15 cellular contexts compared by ENCODE assay signal in the genomic region with DNA sequence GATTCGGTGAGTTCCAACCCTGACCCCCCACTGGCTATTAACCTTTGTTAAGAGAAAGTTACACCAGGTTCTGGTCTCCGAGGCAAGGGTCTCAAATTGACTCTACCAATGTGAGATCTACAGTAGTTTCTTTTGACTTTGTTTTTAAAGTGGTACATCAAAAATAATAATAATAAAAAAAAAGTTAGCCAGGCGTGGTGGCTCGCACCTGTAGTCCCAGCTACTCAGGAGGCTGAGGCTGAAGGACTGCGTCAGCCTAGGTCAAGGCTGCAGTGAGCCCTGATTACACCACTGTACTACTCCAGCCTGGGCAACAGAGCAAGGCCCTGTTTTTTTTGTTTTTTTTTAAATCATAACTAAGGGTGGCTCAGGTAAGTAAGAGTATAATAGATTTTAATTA. TPM values are rescaled to one million over a fixed set of nuclear protein-coding genes. Genes with fewer than 3 reads are reported as not detected.
DNase-seq lines count a peak whose midpoint lies in the region; ATAC-seq, FAIRE-seq and TF ChIP-seq lines count a peak whose summit lies in the region.
"Had no signal": no experiment of that assay in that cellular context is flagged by ENCODE, and none has a peak within 500 bp of the region (broad histone marks: within the 10 kb centered on the region; RNA-seq: fewer than 3 reads in every experiment).

No MANE protein-coding gene starts in this region.

- H3K9me3 ChIP-seq in esophagus (ENCODE audit: control insufficient read depth in 2 of 2, insufficient read depth in 1 of 2, low read depth in 1 of 2, low read length in 1 of 2): no peaks in the 10 kb centered on the region
- H3K9me3 ChIP-seq in naive thymus-derived CD4-positive, alpha-beta T cell (ENCODE audit: control insufficient read depth in 2 of 3, low read length in 3 of 3): no peaks in the 10 kb centered on the region
- no peaks in the 10 kb centered on the region for H3K9me3 ChIP-seq in tibial nerve

- no peaks in the 10 kb centered on the region for H3K27me3 Mint-ChIP-seq in activated CD4-positive, alpha-beta T cell treated with anti-CD3 and anti-CD28 coated beads, Interleukin-2, amount 10 ng/mL, durations not matched to agents 24 days and 14 days
- peaks cover 0 to 4% (median 0%) of the 10 kb centered on the region in 5 donors for H3K27me3 Mint-ChIP-seq in naive thymus-derived CD4-positive, alpha-beta T cell
- H3K27me3 Mint-ChIP-seq: dendritic cell treated with granulocyte-macrophage colony-stimulating factor and Interleukin-4, amounts not matched to agents 40 ng/mL and 50 ng/mL, for 4 days had no signal

- 82 to 88% methylated on average over 5 of the region's 5 CpGs for WGBS in esophagus, 2 donors
- WGBS in tibial nerve, 2 donors: 68 to 80% methylated on average over 5 of the region's 5 CpGs

- H3K27me3 ChIP-seq in esophagus (ENCODE audit: control insufficient read depth in 1 of 2, insufficient read depth in 2 of 2, low read length in 2 of 2) (no peaks in the 10 kb centered on the region), tibial nerve (no peaks in the 10 kb centered on the region)
- H3K27me3 ChIP-seq in naive thymus-derived CD4-positive, alpha-beta T cell (ENCODE audit: control insufficient read depth in 2 of 2, insufficient read depth in 2 of 2, low read length in 2 of 2): no peaks in the 10 kb centered on the region

- POLR2A ChIA-PET in naive thymus-derived CD4-positive, alpha-beta T cell (lab: Charles Lee): interaction anchor here (0.9 to 3.9 kb wide), 8 partner anchors 10 to 151 kb away, joined by 3 to 21 read pairs (median 10); no protein-coding TSS in a partner anchor

- H3K4me1 Mint-ChIP-seq in activated CD4-positive, alpha-beta T cell treated with anti-CD3 and anti-CD28 coated beads, Interleukin-2, amount 10 ng/mL, durations not matched to agents 24 days and 14 days: peaks cover 43% of the 10 kb centered on the region
- H3K4me1 Mint-ChIP-seq in naive thymus-derived CD4-positive, alpha-beta T cell: peaks cover 8 to 59% (median 32%) of the 10 kb centered on the region in 7 donors

- no peak for TF ChIP-seq CTCF in tibial nerve (IDR thresholded peaks at IDR 0.05)

- H3K36me3 ChIP-seq in esophagus (ENCODE audit: control insufficient read depth in 2 of 2, insufficient read depth in 2 of 2, low read length in 1 of 2) (no peaks in the 10 kb centered on the region), tibial nerve (peaks cover 0 to 11% (median 0%) of the 10 kb centered on the region in 3 donors)
- peaks cover 0 to 14% (median 0%) of the 10 kb centered on the region in 3 experiments for H3K36me3 ChIP-seq in naive thymus-derived CD4-positive, alpha-beta T cell (ENCODE audit: control insufficient read depth in 2 of 3, insufficient read depth in 3 of 3, low read length in 3 of 3)

- CTCF ChIA-PET in naive thymus-derived CD4-positive, alpha-beta T cell (lab: Charles Lee): no interaction called here

- peak overlapping the region; percentile 70 to 100 for H3K27ac ChIP-seq in esophagus (ENCODE audit: low read depth in 2 of 2, low read length in 1 of 2)
- H3K27ac ChIP-seq in naive thymus-derived CD4-positive, alpha-beta T cell (ENCODE audit: low read depth, low read length): peak overlapping the region; percentile 99
- peak overlapping the region; percentile 100 for H3K27ac ChIP-seq in tibial nerve

- intact Hi-C loops in activated CD4-positive, alpha-beta T cell treated with anti-CD3 and anti-CD28 coated beads, Interleukin-2, amount 10 ng/mL, durations not matched to agents 24 days and 14 days (cut with micrococcal nuclease): loop anchor here (5.0 to 10.0 kb wide), 6 partner anchors 593 to 1949 kb away; a partner anchor contains a TSS
- intact Hi-C loops in naive thymus-derived CD4-positive, alpha-beta T cell (cut with micrococcal nuclease): loop anchor here (5.0 to 10.0 kb wide), 3 partner anchors 591 to 1382 kb away; a partner anchor contains a TSS

- FAIRE-seq in GM12891 (lab: Jason Lieb, UNC): no peak
- FAIRE-seq: TTC549 had no signal

- no peak for ATAC-seq in naive thymus-derived CD4-positive, alpha-beta T cell
- ATAC-seq: left lobe of liver; stimulated activated naive CD8-positive, alpha-beta T cell treated with anti-CD3 and anti-CD28 coated beads, Interleukin-15, Interleukin-2, amounts not matched to agents 100 U/mL and 50 U/mL, for 24 hours had no signal

- no peak for DNase-seq in activated CD4-positive, alpha-beta T cell treated with anti-CD3 and anti-CD28 coated beads, Interleukin-2, amount 10 ng/mL, durations not matched to agents 24 days and 14 days
- DNase-seq in activated CD4-positive, alpha-beta T cell treated with anti-CD3 and anti-CD28 coated beads for 48 hours: no peak
- DNase-seq in naive thymus-derived CD4-positive, alpha-beta T cell: no peak
- DNase-seq in tibial nerve (ENCODE audit: low spot score in 2 of 2) (no peak), NCI-H2227 treated with DMSO at 0.1 percent for 48 hours (lab: John Stamatoyannopoulos, UW) (no peak), GM12891 (ENCODE audit: insufficient read length, low spot score) (no peak)
- no peak for DNase-seq in stimulated activated CD4-positive, alpha-beta T cell treated with anti-CD3 and anti-CD28 coated beads, Interleukin-4, amount 100 ng/mL, for 4 hours
- DNase-seq: 8988T; NCI-H1417 treated with DMSO at 0.1 percent for 48 hours; occipital lobe; stimulated activated naive CD8-positive, alpha-beta T cell treated with anti-CD3 and anti-CD28 coated beads, Interleukin-15, Interleukin-2, amounts not matched to agents 100 U/mL and 50 U/mL, for 24 hours had no signal

- no peak overlapping the region for H3K27ac Mint-ChIP-seq in activated CD4-positive, alpha-beta T cell treated with anti-CD3 and anti-CD28 coated beads, Interleukin-2, amount 10 ng/mL, durations not matched to agents 24 days and 14 days
- peak overlapping the region in 8 of 9 donors; percentile 63 to 100 (median 99) for H3K27ac Mint-ChIP-seq in naive thymus-derived CD4-positive, alpha-beta T cell

- H3K4me1 ChIP-seq in esophagus (ENCODE audit: control insufficient read depth in 2 of 2, insufficient read depth in 2 of 2, low read length in 1 of 2): no peaks in the 10 kb centered on the region
- peaks cover 32% of the 10 kb centered on the region in 2 donors for H3K4me1 ChIP-seq in naive thymus-derived CD4-positive, alpha-beta T cell (ENCODE audit: control insufficient read depth in 2 of 2, insufficient read depth in 2 of 2, low read length in 2 of 2)
- peaks cover 0 to 42% (median 27%) of the 10 kb centered on the region in 4 donors for H3K4me1 ChIP-seq in tibial nerve

- no peaks in the 10 kb centered on the region for H3K9me3 Mint-ChIP-seq in activated CD4-positive, alpha-beta T cell treated with anti-CD3 and anti-CD28 coated beads, Interleukin-2, amount 10 ng/mL, durations not matched to agents 24 days and 14 days
- peaks cover 0 to 14% (median 0%) of the 10 kb centered on the region in 11 donors for H3K9me3 Mint-ChIP-seq in naive thymus-derived CD4-positive, alpha-beta T cell
- H3K9me3 Mint-ChIP-seq: dendritic cell treated with granulocyte-macrophage colony-stimulating factor and Interleukin-4, amounts not matched to agents 40 ng/mL and 50 ng/mL, for 4 days had no signal

- no peak for TF ChIP-seq EP300 in tibial nerve (IDR thresholded peaks at IDR 0.05)

- H3K36me3 Mint-ChIP-seq in activated CD4-positive, alpha-beta T cell treated with anti-CD3 and anti-CD28 coated beads, Interleukin-2, amount 10 ng/mL, durations not matched to agents 24 days and 14 days (ENCODE audit: low read depth): peaks cover 11% of the 10 kb centered on the region
- H3K36me3 Mint-ChIP-seq in naive thymus-derived CD4-positive, alpha-beta T cell: peaks cover 0 to 7% (median 3%) of the 10 kb centered on the region in 5 donors

- H3K4me3 ChIP-seq in esophagus (ENCODE audit: low read depth in 1 of 2, low read length in 2 of 2) (no peak overlapping the region), tibial nerve (peak overlapping the region; percentile 49 to 96 (median 92))
- H3K4me3 ChIP-seq in naive thymus-derived CD4-positive, alpha-beta T cell (ENCODE audit: low read length): no peak overlapping the region

- no peak for TF ChIP-seq POLR2A in tibial nerve (IDR thresholded peaks at IDR 0.05)
- TF ChIP-seq POLR2A in GM12891 (IDR thresholded peaks at IDR 0.05; ENCODE audit: low read depth, low read length): no peak

- peak overlapping the region; percentile 100 for H3K4me3 Mint-ChIP-seq in activated CD4-positive, alpha-beta T cell treated with anti-CD3 and anti-CD28 coated beads, Interleukin-2, amount 10 ng/mL, durations not matched to agents 24 days and 14 days
- H3K4me3 Mint-ChIP-seq in naive thymus-derived CD4-positive, alpha-beta T cell: peak overlapping the region in 1 of 10 donors; percentile 94
- H3K4me3 Mint-ChIP-seq: dendritic cell treated with granulocyte-macrophage colony-stimulating factor and Interleukin-4, amounts not matched to agents 40 ng/mL and 50 ng/mL, for 4 days had no signal

TF ChIP-seq in GM12891, 5 proteins besides CTCF, POLR2A, EP300 and RAD21:
- TF ChIP-seq PAX5 (IDR thresholded peaks at IDR 0.05; ENCODE audit: insufficient read depth, low read length, severe bottlenecking) (no peak), TAF1 (IDR thresholded peaks at IDR 0.05; ENCODE audit: low read depth, low read length) (no peak), POLR2AphosphoS5 (IDR thresholded peaks at IDR 0.05; ENCODE audit: low read depth, low read length) (no peak), POU2F2 (IDR thresholded peaks at IDR 0.05; ENCODE audit: low read depth, low read length) (no peak), SPI1 (IDR thresholded peaks at IDR 0.05; ENCODE audit: low read depth, low read length) (no peak)

RNA-seq across cellular contexts. Expression of a gene that starts 1.0 kb away (rescaled TPM):
- 16.3 and 16.5 TPM in 2 replicates for total RNA-seq in activated CD4-positive, alpha-beta T cell treated with anti-CD3 and anti-CD28 coated beads, Interleukin-2, amount 10 ng/mL, durations not matched to agents 24 days and 14 days
- polyA plus RNA-seq in esophagus: 1 to 10 TPM; 5.8 to 9.0 TPM
- total RNA-seq in naive thymus-derived CD4-positive, alpha-beta T cell: 10 to 100 TPM; 12.6 to 96.7 (median 23.3) TPM
- polyA plus RNA-seq in naive thymus-derived CD4-positive, alpha-beta T cell: 1 to 10 TPM; 2.3 to 3.5 TPM
- 100 to 1,000 TPM; 286 to 387 (median 351) TPM for total RNA-seq in tibial nerve
- 0.69 TPM for polyA plus RNA-seq in GM12891 (2012; ENCODE audit: low read depth, missing spikeins)

Comparison
In these comparisons a context has a peak if more than half of its experiments do, and no peak if none do; other contexts are left out.
1. H3K4me3 ChIP-seq: peak in tibial nerve (4 of 4); none in esophagus (0 of 2) and naive thymus-derived CD4-positive, alpha-beta T cell (single experiment).
2. Peak in every context shown above with its lines, with median percentiles within 50 percentile points of each other: H3K27ac ChIP-seq.